In genomic region chr10:31761156-31761555, GRCh38 we compare ENCODE assay signal across 10 cellular contexts.
A peak's percentile ranks its signal among the peaks of the same experiment; 100 is the strongest.
DNase-seq lines count a peak whose midpoint lies in the region; ATAC-seq and TF ChIP-seq lines count a peak whose summit lies in the region.
"Had no signal": no experiment of that assay in that cellular context is flagged by ENCODE, and none has a peak within 500 bp of the region (broad histone marks: within the 10 kb centered on the region; RNA-seq: fewer than 3 reads in every experiment).

No MANE protein-coding gene starts in this region.

- POLR2A ChIA-PET in activated B cell treated with CpG ODN at 0.5 μM for 24 hours (lab: Charles Lee): interaction anchor here (0.6 to 1.8 kb wide), 2 partner anchors 673 to 729 kb away, joined by 3 to 15 read pairs; partner anchors contain the start of gene ZNF438

- TF ChIP-seq CTCF in activated B cell treated with CpG ODN at 0.5 μM for 24 hours (IDR thresholded peaks at IDR 0.05) (no peak), fibroblast of villous mesenchyme (IDR thresholded peaks at IDR 0.05; ENCODE audit: insufficient read depth, low read depth, low read length) (no peak), spleen (IDR thresholded peaks at IDR 0.05 in 8 of 11, conservative IDR thresholded peaks at IDR 0.05 in 3 of 11) (no peak)

- H3K9me2 ChIP-seq in GM23248 (ENCODE audit: insufficient read depth): no peaks in the 10 kb centered on the region

- H3K9ac ChIP-seq in GM23248: peak overlapping the region; percentile 72

- CTCF ChIA-PET in activated B cell treated with CpG ODN at 0.5 μM for 24 hours (lab: Charles Lee): no interaction called here

- TF ChIP-seq POLR2A in spleen (IDR thresholded peaks at IDR 0.05): no peak

- peaks cover 3% of the 10 kb centered on the region for H3K36me3 Mint-ChIP-seq in activated B cell treated with CpG ODN at 0.5 μM for 24 hours (ENCODE audit: low read depth)

- WGBS in GM23248 (ENCODE audit: low coverage in 1 of 2, low lambda C conversion rate in 2 of 2, missing lambda C conversion rate in 2 of 2), 2 experiments: 17 to 19% methylated on average over 3 of the region's 3 CpGs
- 93 to 98% (median 96%) methylated on average over 3 of the region's 3 CpGs for WGBS in spleen, 5 donors

- in situ Hi-C loops in GM23248 (cut with MboI): no loop called here

- no peaks in the 10 kb centered on the region for H3K9me3 ChIP-seq in GM23248 (ENCODE audit: low read depth)
- no peaks in the 10 kb centered on the region for H3K9me3 ChIP-seq in spleen

- intact Hi-C loops in activated B cell treated with CpG ODN at 0.5 μM for 24 hours (cut with micrococcal nuclease) (loop anchor here (2.0 to 10.0 kb wide), 5 partner anchors 246 to 1412 kb away; partner anchors contain the start of genes ITGB1, KIF5B and MTPAP), spleen (cut with DNase I; ENCODE audit: low total_unique reads) (loop anchor here (10.0 kb wide), 1 partner anchor 446 kb away; the partner anchor contains the start of gene ZEB1)

- H2AFZ ChIP-seq in GM23248: peak overlapping the region; percentile 83

- H3K4me1 Mint-ChIP-seq in activated B cell treated with CpG ODN at 0.5 μM for 24 hours: peaks cover 13% of the 10 kb centered on the region

- H3K27ac Mint-ChIP-seq in activated B cell treated with CpG ODN at 0.5 μM for 24 hours: no peak overlapping the region

- peaks cover 37% of the 10 kb centered on the region for H3K4me1 ChIP-seq in GM23248 (ENCODE audit: insufficient read depth)
- peaks cover 4 to 21% (median 15%) of the 10 kb centered on the region in 6 donors for H3K4me1 ChIP-seq in spleen

- peak; percentile 83 for DNase-seq in GM23248
- no peak for DNase-seq in activated B cell treated with CpG ODN at 0.5 μM for 24 hours
- DNase-seq in fibroblast of villous mesenchyme (ENCODE audit: low read depth): peak; percentile 62
- no peak for DNase-seq in spleen
- DNase-seq in activated gamma-delta T cell treated with Interleukin-2 at 50 U/mL for 16 hours: no peak
- DNase-seq in superior temporal gyrus (ENCODE audit: extremely low spot score): no peak
- no peak for DNase-seq in C1 segment of cervical spinal cord (lab: John Stamatoyannopoulos, UW)
- DNase-seq: central memory CD4-positive, alpha-beta T cell; islet precursor cell had no signal

- H3K79me2 ChIP-seq in GM23248 (ENCODE audit: insufficient read depth): no peaks in the 10 kb centered on the region

- ATAC-seq in activated B cell treated with CpG ODN at 0.5 μM for 24 hours (ENCODE audit: low read depth) (no peak), GM18867 (IDR thresholded peaks at IDR 0.05; ENCODE audit: unreplicated experiment) (no peak)

- peaks cover 36% of the 10 kb centered on the region for H3F3A ChIP-seq in GM23248 (ENCODE audit: insufficient read depth)

- H3K36me3 ChIP-seq in GM23248 (ENCODE audit: low read depth) (no peaks in the 10 kb centered on the region), spleen (no peaks in the 10 kb centered on the region)

- H3K27ac ChIP-seq in GM23248 (peak overlapping the region; percentile 85), spleen (peak overlapping the region in 5 of 8 donors; percentile 87 to 94 (median 94))

- peak overlapping the region; percentile 80 for H3K4me2 ChIP-seq in GM23248 (ENCODE audit: unreplicated experiment)

- no peak overlapping the region for H3K4me3 ChIP-seq in GM23248
- H3K4me3 ChIP-seq in fibroblast of villous mesenchyme (ENCODE audit: low read depth, low read length): no peak overlapping the region
- H3K4me3 ChIP-seq in spleen: no peak overlapping the region

- H3K9me3 Mint-ChIP-seq in activated B cell treated with CpG ODN at 0.5 μM for 24 hours: peaks cover 2% of the 10 kb centered on the region

- H3K27me3 Mint-ChIP-seq in activated B cell treated with CpG ODN at 0.5 μM for 24 hours: no peaks in the 10 kb centered on the region

- H3K27me3 ChIP-seq in GM23248 (replicated peaks; ENCODE audit: insufficient read depth): no peaks in the 10 kb centered on the region
- H3K27me3 ChIP-seq in spleen (replicated peaks in 1 of 7): no peaks in the 10 kb centered on the region

- no peaks in the 10 kb centered on the region for H4K20me1 ChIP-seq in GM23248 (ENCODE audit: insufficient read depth)

- peak overlapping the region; percentile 85 for H3K4me3 Mint-ChIP-seq in activated B cell treated with CpG ODN at 0.5 μM for 24 hours

Comparison
In these comparisons a context has a peak if more than half of its experiments do, and no peak if none do; other contexts are left out.
1. DNase-seq: peak in GM23248 (single experiment) and fibroblast of villous mesenchyme (single experiment); none in activated B cell treated with CpG ODN at 0.5 μM for 24 hours (single experiment), spleen (single experiment), activated gamma-delta T cell treated with Interleukin-2 at 50 U/mL for 16 hours (single experiment), superior temporal gyrus (single experiment) and C1 segment of cervical spinal cord (0 of 14).